Comparison of ENCODE assay signal across 1 cellular context in the genomic region with DNA sequence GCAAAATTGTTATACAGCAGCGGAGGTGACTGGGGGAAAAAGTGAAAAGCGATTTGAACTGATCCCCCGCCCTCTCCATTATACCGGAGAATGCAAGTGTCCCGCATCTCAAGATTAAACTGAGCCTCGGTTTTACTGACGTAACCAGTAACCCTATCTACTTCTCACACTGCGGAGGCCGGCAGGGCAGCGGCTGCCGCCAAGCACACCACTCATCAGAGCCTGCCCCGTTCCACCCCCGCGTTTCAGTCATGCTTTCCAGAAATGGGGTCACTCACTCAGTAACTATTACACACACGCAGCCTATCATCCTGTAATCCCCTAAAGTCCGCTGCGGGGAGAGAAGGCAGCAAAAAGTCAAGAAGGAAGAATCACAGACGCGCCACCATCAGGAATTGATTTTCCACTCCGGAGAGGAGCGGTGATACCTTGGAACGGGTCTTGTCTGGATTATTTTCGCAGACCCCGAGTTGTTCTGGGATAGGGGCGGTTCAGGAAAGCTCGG.
TF ChIP-seq lines count a peak whose summit lies in the region.

No MANE protein-coding gene starts in this region.

TF ChIP-seq in K562, 482 proteins besides CTCF, POLR2A, EP300 and RAD21 (continued from another document and continues in another):
- TF ChIP-seq, protein P1, sequence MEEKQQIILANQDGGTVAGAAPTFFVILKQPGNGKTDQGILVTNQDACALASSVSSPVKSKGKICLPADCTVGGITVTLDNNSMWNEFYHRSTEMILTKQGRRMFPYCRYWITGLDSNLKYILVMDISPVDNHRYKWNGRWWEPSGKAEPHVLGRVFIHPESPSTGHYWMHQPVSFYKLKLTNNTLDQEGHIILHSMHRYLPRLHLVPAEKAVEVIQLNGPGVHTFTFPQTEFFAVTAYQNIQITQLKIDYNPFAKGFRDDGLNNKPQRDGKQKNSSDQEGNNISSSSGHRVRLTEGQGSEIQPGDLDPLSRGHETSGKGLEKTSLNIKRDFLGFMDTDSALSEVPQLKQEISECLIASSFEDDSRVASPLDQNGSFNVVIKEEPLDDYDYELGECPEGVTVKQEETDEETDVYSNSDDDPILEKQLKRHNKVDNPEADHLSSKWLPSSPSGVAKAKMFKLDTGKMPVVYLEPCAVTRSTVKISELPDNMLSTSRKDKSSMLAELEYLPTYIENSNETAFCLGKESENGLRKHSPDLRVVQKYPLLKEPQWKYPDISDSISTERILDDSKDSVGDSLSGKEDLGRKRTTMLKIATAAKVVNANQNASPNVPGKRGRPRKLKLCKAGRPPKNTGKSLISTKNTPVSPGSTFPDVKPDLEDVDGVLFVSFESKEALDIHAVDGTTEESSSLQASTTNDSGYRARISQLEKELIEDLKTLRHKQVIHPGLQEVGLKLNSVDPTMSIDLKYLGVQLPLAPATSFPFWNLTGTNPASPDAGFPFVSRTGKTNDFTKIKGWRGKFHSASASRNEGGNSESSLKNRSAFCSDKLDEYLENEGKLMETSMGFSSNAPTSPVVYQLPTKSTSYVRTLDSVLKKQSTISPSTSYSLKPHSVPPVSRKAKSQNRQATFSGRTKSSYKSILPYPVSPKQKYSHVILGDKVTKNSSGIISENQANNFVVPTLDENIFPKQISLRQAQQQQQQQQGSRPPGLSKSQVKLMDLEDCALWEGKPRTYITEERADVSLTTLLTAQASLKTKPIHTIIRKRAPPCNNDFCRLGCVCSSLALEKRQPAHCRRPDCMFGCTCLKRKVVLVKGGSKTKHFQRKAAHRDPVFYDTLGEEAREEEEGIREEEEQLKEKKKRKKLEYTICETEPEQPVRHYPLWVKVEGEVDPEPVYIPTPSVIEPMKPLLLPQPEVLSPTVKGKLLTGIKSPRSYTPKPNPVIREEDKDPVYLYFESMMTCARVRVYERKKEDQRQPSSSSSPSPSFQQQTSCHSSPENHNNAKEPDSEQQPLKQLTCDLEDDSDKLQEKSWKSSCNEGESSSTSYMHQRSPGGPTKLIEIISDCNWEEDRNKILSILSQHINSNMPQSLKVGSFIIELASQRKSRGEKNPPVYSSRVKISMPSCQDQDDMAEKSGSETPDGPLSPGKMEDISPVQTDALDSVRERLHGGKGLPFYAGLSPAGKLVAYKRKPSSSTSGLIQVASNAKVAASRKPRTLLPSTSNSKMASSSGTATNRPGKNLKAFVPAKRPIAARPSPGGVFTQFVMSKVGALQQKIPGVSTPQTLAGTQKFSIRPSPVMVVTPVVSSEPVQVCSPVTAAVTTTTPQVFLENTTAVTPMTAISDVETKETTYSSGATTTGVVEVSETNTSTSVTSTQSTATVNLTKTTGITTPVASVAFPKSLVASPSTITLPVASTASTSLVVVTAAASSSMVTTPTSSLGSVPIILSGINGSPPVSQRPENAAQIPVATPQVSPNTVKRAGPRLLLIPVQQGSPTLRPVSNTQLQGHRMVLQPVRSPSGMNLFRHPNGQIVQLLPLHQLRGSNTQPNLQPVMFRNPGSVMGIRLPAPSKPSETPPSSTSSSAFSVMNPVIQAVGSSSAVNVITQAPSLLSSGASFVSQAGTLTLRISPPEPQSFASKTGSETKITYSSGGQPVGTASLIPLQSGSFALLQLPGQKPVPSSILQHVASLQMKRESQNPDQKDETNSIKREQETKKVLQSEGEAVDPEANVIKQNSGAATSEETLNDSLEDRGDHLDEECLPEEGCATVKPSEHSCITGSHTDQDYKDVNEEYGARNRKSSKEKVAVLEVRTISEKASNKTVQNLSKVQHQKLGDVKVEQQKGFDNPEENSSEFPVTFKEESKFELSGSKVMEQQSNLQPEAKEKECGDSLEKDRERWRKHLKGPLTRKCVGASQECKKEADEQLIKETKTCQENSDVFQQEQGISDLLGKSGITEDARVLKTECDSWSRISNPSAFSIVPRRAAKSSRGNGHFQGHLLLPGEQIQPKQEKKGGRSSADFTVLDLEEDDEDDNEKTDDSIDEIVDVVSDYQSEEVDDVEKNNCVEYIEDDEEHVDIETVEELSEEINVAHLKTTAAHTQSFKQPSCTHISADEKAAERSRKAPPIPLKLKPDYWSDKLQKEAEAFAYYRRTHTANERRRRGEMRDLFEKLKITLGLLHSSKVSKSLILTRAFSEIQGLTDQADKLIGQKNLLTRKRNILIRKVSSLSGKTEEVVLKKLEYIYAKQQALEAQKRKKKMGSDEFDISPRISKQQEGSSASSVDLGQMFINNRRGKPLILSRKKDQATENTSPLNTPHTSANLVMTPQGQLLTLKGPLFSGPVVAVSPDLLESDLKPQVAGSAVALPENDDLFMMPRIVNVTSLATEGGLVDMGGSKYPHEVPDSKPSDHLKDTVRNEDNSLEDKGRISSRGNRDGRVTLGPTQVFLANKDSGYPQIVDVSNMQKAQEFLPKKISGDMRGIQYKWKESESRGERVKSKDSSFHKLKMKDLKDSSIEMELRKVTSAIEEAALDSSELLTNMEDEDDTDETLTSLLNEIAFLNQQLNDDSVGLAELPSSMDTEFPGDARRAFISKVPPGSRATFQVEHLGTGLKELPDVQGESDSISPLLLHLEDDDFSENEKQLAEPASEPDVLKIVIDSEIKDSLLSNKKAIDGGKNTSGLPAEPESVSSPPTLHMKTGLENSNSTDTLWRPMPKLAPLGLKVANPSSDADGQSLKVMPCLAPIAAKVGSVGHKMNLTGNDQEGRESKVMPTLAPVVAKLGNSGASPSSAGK (IDR thresholded peaks at IDR 0.05): no peak
- peak in 1 of 2 experiments; percentile 63; a peak in 2 of 4 replicates for TF ChIP-seq HDAC1 (IDR thresholded peaks at IDR 0.05)
- TF ChIP-seq HDAC3 (IDR thresholded peaks at IDR 0.05; ENCODE audit: borderline replicate concordance, partially characterized antibody): peak; percentile 27
- TF ChIP-seq, protein P2, sequence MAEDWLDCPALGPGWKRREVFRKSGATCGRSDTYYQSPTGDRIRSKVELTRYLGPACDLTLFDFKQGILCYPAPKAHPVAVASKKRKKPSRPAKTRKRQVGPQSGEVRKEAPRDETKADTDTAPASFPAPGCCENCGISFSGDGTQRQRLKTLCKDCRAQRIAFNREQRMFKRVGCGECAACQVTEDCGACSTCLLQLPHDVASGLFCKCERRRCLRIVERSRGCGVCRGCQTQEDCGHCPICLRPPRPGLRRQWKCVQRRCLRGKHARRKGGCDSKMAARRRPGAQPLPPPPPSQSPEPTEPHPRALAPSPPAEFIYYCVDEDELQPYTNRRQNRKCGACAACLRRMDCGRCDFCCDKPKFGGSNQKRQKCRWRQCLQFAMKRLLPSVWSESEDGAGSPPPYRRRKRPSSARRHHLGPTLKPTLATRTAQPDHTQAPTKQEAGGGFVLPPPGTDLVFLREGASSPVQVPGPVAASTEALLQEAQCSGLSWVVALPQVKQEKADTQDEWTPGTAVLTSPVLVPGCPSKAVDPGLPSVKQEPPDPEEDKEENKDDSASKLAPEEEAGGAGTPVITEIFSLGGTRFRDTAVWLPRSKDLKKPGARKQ (CRISPR knock-in tag; IDR thresholded peaks at IDR 0.05): no peak
- no peak for TF ChIP-seq MCM2 (IDR thresholded peaks at IDR 0.05; ENCODE audit: low read depth)
- TF ChIP-seq ADNP (tag; IDR thresholded peaks at IDR 0.05): no peak
- TF ChIP-seq ZNF444 (CRISPR knock-in tag; IDR thresholded peaks at IDR 0.05): no peak
- TF ChIP-seq BCL6 (CRISPR knock-in tag; IDR thresholded peaks at IDR 0.05): no peak
- no peak for TF ChIP-seq MTF1 (CRISPR knock-in tag; IDR thresholded peaks at IDR 0.05; ENCODE audit: borderline replicate concordance)
- peak; percentile 77 for TF ChIP-seq POLR2AphosphoS5 (IDR thresholded peaks at IDR 0.05; ENCODE audit: control insufficient read depth, insufficient read depth, low read depth, low read length)
- TF ChIP-seq ZNF143 (CRISPR knock-in tag; IDR thresholded peaks at IDR 0.05): no peak
- TF ChIP-seq ZNF184 (CRISPR knock-in tag; IDR thresholded peaks at IDR 0.05): no peak
- TF ChIP-seq, protein P3, sequence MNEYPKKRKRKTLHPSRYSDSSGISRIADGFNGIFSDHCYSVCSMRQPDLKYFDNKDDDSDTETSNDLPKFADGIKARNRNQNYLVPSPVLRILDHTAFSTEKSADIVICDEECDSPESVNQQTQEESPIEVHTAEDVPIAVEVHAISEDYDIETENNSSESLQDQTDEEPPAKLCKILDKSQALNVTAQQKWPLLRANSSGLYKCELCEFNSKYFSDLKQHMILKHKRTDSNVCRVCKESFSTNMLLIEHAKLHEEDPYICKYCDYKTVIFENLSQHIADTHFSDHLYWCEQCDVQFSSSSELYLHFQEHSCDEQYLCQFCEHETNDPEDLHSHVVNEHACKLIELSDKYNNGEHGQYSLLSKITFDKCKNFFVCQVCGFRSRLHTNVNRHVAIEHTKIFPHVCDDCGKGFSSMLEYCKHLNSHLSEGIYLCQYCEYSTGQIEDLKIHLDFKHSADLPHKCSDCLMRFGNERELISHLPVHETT (CRISPR knock-in tag; conservative IDR thresholded peaks at IDR 0.05 in 1 of 2, IDR thresholded peaks at IDR 0.05 in 1 of 2): no peak
- TF ChIP-seq XRCC5 (IDR thresholded peaks at IDR 0.05; ENCODE audit: low read depth, low read length): no peak
- no peak for TF ChIP-seq OTX1 (CRISPR knock-in tag; IDR thresholded peaks at IDR 0.05)
- TF ChIP-seq, protein P4, sequence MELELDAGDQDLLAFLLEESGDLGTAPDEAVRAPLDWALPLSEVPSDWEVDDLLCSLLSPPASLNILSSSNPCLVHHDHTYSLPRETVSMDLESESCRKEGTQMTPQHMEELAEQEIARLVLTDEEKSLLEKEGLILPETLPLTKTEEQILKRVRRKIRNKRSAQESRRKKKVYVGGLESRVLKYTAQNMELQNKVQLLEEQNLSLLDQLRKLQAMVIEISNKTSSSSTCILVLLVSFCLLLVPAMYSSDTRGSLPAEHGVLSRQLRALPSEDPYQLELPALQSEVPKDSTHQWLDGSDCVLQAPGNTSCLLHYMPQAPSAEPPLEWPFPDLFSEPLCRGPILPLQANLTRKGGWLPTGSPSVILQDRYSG (tag; conservative IDR thresholded peaks at IDR 0.05; ENCODE audit: low read depth): no peak
- peak; percentile 86 for TF ChIP-seq CREM (IDR thresholded peaks at IDR 0.05; ENCODE audit: low read depth)
- TF ChIP-seq ZNF551 (CRISPR knock-in tag; IDR thresholded peaks at IDR 0.05): no peak
- no peak for TF ChIP-seq BMI1 (IDR thresholded peaks at IDR 0.05; ENCODE audit: low read length)
- no peak for TF ChIP-seq LARP7 (IDR thresholded peaks at IDR 0.05)
- TF ChIP-seq MED1 (CRISPR knock-in tag; IDR thresholded peaks at IDR 0.05; ENCODE audit: borderline replicate concordance): no peak
- TF ChIP-seq PHTF2 (CRISPR knock-in tag; IDR thresholded peaks at IDR 0.05): no peak
- no peak for TF ChIP-seq PCBP1 (IDR thresholded peaks at IDR 0.05; ENCODE audit: low read depth, low read length, poor library complexity, severe bottlenecking)
- TF ChIP-seq, protein P5, sequence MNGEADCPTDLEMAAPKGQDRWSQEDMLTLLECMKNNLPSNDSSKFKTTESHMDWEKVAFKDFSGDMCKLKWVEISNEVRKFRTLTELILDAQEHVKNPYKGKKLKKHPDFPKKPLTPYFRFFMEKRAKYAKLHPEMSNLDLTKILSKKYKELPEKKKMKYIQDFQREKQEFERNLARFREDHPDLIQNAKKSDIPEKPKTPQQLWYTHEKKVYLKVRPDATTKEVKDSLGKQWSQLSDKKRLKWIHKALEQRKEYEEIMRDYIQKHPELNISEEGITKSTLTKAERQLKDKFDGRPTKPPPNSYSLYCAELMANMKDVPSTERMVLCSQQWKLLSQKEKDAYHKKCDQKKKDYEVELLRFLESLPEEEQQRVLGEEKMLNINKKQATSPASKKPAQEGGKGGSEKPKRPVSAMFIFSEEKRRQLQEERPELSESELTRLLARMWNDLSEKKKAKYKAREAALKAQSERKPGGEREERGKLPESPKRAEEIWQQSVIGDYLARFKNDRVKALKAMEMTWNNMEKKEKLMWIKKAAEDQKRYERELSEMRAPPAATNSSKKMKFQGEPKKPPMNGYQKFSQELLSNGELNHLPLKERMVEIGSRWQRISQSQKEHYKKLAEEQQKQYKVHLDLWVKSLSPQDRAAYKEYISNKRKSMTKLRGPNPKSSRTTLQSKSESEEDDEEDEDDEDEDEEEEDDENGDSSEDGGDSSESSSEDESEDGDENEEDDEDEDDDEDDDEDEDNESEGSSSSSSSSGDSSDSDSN (IDR thresholded peaks at IDR 0.05; ENCODE audit: borderline replicate concordance in 1 of 2, low read depth in 2 of 2, low read length in 2 of 2): peak in 1 of 2 experiments; percentile 70; a peak in 1 of 4 replicates
- TF ChIP-seq FOXA3 (CRISPR knock-in tag; conservative IDR thresholded peaks at IDR 0.05 in 1 of 2, IDR thresholded peaks at IDR 0.05 in 1 of 2): no peak
- TF ChIP-seq, protein P6, sequence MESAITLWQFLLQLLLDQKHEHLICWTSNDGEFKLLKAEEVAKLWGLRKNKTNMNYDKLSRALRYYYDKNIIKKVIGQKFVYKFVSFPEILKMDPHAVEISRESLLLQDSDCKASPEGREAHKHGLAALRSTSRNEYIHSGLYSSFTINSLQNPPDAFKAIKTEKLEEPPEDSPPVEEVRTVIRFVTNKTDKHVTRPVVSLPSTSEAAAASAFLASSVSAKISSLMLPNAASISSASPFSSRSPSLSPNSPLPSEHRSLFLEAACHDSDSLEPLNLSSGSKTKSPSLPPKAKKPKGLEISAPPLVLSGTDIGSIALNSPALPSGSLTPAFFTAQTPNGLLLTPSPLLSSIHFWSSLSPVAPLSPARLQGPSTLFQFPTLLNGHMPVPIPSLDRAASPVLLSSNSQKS (CRISPR knock-in tag; IDR thresholded peaks at IDR 0.05): no peak
- no peak for TF ChIP-seq MXI1 (IDR thresholded peaks at IDR 0.05; ENCODE audit: low read depth, low read length)
- TF ChIP-seq, protein P7, sequence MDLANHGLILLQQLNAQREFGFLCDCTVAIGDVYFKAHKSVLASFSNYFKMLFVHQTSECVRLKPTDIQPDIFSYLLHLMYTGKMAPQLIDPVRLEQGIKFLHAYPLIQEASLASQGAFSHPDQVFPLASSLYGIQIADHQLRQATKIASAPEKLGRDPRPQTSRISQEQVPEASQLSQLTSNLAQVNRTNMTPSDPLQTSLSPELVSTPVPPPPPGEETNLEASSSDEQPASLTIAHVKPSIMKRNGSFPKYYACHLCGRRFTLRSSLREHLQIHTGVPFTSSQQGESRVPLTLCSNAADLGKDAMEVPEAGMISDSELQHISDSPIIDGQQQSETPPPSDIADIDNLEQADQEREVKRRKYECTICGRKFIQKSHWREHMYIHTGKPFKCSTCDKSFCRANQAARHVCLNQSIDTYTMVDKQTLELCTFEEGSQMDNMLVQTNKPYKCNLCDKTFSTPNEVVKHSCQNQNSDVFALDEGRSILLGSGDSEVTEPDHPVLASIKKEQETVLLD (IDR thresholded peaks at IDR 0.05): 0 out of 2 replicates have a peak, but pooled peaks have one; percentile 19
- TF ChIP-seq ZNF561 (CRISPR knock-in tag; conservative IDR thresholded peaks at IDR 0.05): no peak
- TF ChIP-seq MAFF (IDR thresholded peaks at IDR 0.05; ENCODE audit: low read length): no peak
- no peak for TF ChIP-seq PYGO2 (tag; IDR thresholded peaks at IDR 0.05)
- TF ChIP-seq SMAD1 (IDR thresholded peaks at IDR 0.05; ENCODE audit: low read depth, low read length, partially characterized antibody): no peak
- TF ChIP-seq GTF2F1 (IDR thresholded peaks at IDR 0.05; ENCODE audit: low read depth, low read length): no peak
- TF ChIP-seq CREBBP (IDR thresholded peaks at IDR 0.05; ENCODE audit: low read depth, low read length): no peak
- TF ChIP-seq SNIP1 (IDR thresholded peaks at IDR 0.05; ENCODE audit: low read depth): no peak
- TF ChIP-seq ZSCAN32 (CRISPR knock-in tag; IDR thresholded peaks at IDR 0.05): no peak
- TF ChIP-seq, protein P8, sequence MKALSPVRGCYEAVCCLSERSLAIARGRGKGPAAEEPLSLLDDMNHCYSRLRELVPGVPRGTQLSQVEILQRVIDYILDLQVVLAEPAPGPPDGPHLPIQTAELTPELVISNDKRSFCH (CRISPR knock-in tag; IDR thresholded peaks at IDR 0.05): no peak
- TF ChIP-seq, protein P8 (tag; IDR thresholded peaks at IDR 0.05): no peak
